ENCODE assay signal across 15 cellular contexts in the genomic region with DNA sequence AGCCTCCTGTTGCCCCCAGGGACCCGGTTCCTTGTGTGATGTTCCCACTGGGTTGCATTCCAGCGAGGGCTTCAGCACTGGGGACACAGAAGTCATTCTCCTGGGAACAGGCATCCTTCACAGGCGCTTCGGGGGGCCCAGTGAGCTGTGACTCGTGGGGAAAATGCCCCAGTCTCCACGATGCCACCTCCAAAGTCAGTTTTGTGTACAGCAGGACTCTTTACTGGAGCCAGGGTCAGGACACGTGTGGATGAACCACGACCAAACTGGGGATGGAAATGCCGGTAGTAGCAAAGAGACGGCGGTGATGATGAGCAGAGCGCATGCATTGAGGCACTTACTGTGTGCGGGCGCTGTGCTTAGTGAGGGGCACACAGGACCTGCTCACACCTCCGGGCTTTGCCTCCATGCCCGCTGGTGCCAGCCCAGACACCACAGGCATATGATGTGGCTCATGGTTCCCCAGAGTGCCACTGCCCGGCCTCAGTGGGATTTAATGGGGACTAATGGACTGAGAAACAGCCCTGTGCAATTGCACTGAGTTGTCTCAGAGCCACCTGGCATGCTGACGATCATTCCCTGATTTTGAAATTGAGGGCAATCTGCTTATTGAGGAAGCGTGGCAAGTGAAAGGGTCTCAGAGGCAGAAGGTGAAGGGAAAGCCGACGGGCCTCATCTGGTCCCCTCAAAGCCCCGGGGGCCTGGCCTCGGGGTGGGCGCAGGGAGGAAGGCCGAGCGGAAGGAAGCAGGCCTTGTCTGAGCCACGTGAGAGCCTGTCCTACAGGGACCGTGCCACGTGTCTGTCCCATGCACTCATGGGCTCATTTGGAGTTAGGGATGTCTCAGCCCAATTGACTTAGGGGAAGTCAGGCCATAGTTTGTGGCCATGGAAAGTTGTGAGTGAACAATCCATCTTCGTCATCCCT.
"Had no signal": no experiment of that assay in that cellular context is flagged by ENCODE, and none has a peak within 500 bp of the region (broad histone marks: within the 10 kb centered on the region; RNA-seq: fewer than 3 reads in every experiment).

No MANE protein-coding gene starts in this region.

- DNase-seq: activated CD4-positive, alpha-beta T cell treated with anti-CD3 and anti-CD28 coated beads for 4 hours; activated T-cell treated with anti-CD3 and anti-CD28 coated beads for 4 hours; amygdala; endodermal cell; erythroblast; kidney glomerular epithelial cell; midbrain; naive B cell; occipital lobe; psoas muscle; stimulated activated CD4-positive, alpha-beta T cell treated with anti-CD3 and anti-CD28 coated beads, Interleukin-2, amount 100 ng/mL, for 48 hours; stomach had no signal

- ATAC-seq: psoas muscle had no signal

- H3K4me1 ChIP-seq: psoas muscle had no signal

- H3K27me3 ChIP-seq: stomach had no signal

- H3K27ac ChIP-seq: psoas muscle had no signal

- H3K4me3 ChIP-seq: psoas muscle, stomach had no signal

- H3K36me3 Mint-ChIP-seq: activated naive CD8-positive, alpha-beta T cell; naive B cell had no signal

- H3K9me3 Mint-ChIP-seq: activated T-helper 2 cell treated with anti-CD3 and anti-CD28 coated beads, Interferon-gamma antibody, Interleukin-2, Interleukin-4, amounts not matched to agents 10 μg/mL and 5 μg/mL and 100 μg/mL, durations not matched to agents 14 hours and 24 hours and 36 hours; endodermal cell; T-helper 2 cell treated with Interferon-gamma antibody and Interleukin-4, amounts not matched to agents 5 μg/mL and 100 μg/mL, for 36 hours had no signal

- H3K4me3 Mint-ChIP-seq: activated naive CD8-positive, alpha-beta T cell; endodermal cell; T-helper 2 cell treated with Interferon-gamma antibody and Interleukin-4, amounts not matched to agents 5 μg/mL and 100 μg/mL, for 36 hours had no signal

- H3K27ac Mint-ChIP-seq: activated naive CD8-positive, alpha-beta T cell; activated T-helper 2 cell treated with anti-CD3 and anti-CD28 coated beads, Interferon-gamma antibody, Interleukin-2, Interleukin-4, amounts not matched to agents 10 μg/mL and 5 μg/mL and 100 μg/mL, durations not matched to agents 14 hours and 24 hours and 36 hours; endodermal cell; T-helper 2 cell treated with Interferon-gamma antibody and Interleukin-4, amounts not matched to agents 5 μg/mL and 100 μg/mL, for 36 hours had no signal

- H3K27me3 Mint-ChIP-seq: activated naive CD8-positive, alpha-beta T cell had no signal

- H3K9me3 ChIP-seq: psoas muscle, stomach had no signal
